15 cellular contexts compared by ENCODE assay signal in genomic region chr1:18943914-18944572, GRCh38. TPM values are rescaled to one million over a fixed set of nuclear protein-coding genes. Genes with fewer than 3 reads are reported as not detected.
DNase-seq lines count a peak whose midpoint lies in the region; ATAC-seq and TF ChIP-seq lines count a peak whose summit lies in the region.
"Had no signal": no experiment of that assay in that cellular context is flagged by ENCODE, and none has a peak within 500 bp of the region (broad histone marks: within the 10 kb centered on the region; RNA-seq: fewer than 3 reads in every experiment).

No MANE protein-coding gene starts in this region.

- TF ChIP-seq CTCF in left ventricle myocardium inferior (IDR thresholded peaks at IDR 0.05; ENCODE audit: borderline replicate concordance) (no peak), natural killer cell (IDR thresholded peaks at IDR 0.05) (no peak), uterus (IDR thresholded peaks at IDR 0.05) (no peak)

- H3K36me3 ChIP-seq in left ventricle myocardium inferior = no peaks in the 10 kb centered on the region
- H3K36me3 ChIP-seq in uterus = no peaks in the 10 kb centered on the region
- H3K36me3 ChIP-seq: SJSA1 had no signal

- H3K4me3 ChIP-seq in left ventricle myocardium inferior (no peak overlapping the region), uterus (no peak overlapping the region)
- H3K4me3 ChIP-seq: SJSA1 had no signal

- H3K36me3 Mint-ChIP-seq in natural killer cell = no peaks in the 10 kb centered on the region
- H3K36me3 Mint-ChIP-seq: naive B cell, type B pancreatic cell had no signal

- TF ChIP-seq POLR2A in uterus (IDR thresholded peaks at IDR 0.05) = no peak

- ATAC-seq in Right ventricle myocardium inferior (no peak), natural killer cell (no peak), HG03439 (IDR thresholded peaks at IDR 0.05; ENCODE audit: unreplicated experiment) (no peak)
- ATAC-seq: HCT116 had no signal

- H3K4me1 ChIP-seq in left ventricle myocardium inferior (peaks cover 85% of the 10 kb centered on the region), uterus (peaks cover 7 to 46% of the 10 kb centered on the region in 2 donors)

- intact Hi-C loops in left ventricle myocardium inferior (cut with micrococcal nuclease) (no loop called here), Right ventricle myocardium inferior (cut with DNase I) (loop anchor here (2.0 kb wide), 1 partner anchor 17 kb away; no protein-coding TSS in a partner anchor), natural killer cell (cut with micrococcal nuclease) (no loop called here), uterus (cut with DNase I; ENCODE audit: low total_unique reads) (loop anchor here (2.0 kb wide), 1 partner anchor 55 kb away; no protein-coding TSS in a partner anchor)

- H3K9me3 ChIP-seq in left ventricle myocardium inferior (replicated peaks) (no peaks in the 10 kb centered on the region), uterus (no peaks in the 10 kb centered on the region)
- H3K9me3 ChIP-seq: SJSA1 had no signal

- H3K27me3 ChIP-seq in left ventricle myocardium inferior (ENCODE audit: low read depth) (no peaks in the 10 kb centered on the region), uterus (no peaks in the 10 kb centered on the region)
- H3K27me3 ChIP-seq: SJSA1 had no signal

- H3K4me1 Mint-ChIP-seq in natural killer cell = peaks cover 75 to 77% of the 10 kb centered on the region in 2 donors

- H3K27ac ChIP-seq in left ventricle myocardium inferior (replicated peaks) (peak overlapping the region; percentile 50), caudate nucleus (ENCODE audit: low read depth, low read length) (peak overlapping the region; percentile 84), uterus (no peak overlapping the region)
- H3K27ac ChIP-seq: SJSA1 had no signal

- peak overlapping the region; percentile 79 to 100 for H3K27ac Mint-ChIP-seq in natural killer cell

- no peaks in the 10 kb centered on the region for H3K9me3 Mint-ChIP-seq in natural killer cell
- H3K9me3 Mint-ChIP-seq: naive B cell, type B pancreatic cell had no signal

- no peak for DNase-seq in left ventricle myocardium inferior
- DNase-seq in Right ventricle myocardium inferior (ENCODE audit: missing footprints) = no peak
- no peak for DNase-seq in caudate nucleus (lab: John Stamatoyannopoulos, UW)
- no peak for DNase-seq in natural killer cell
- no peak for DNase-seq in NCI-H2029 treated with DMSO at 0.1 percent for 48 hours (lab: John Stamatoyannopoulos, UW)
- no peak for DNase-seq in uterus
- no peak for DNase-seq in GM19240 (ENCODE audit: insufficient read length, low spot score)
- DNase-seq: DMS79, naive B cell, NCI-H2029, NCI-H774 had no signal

- H3K27me3 Mint-ChIP-seq in natural killer cell (ENCODE audit: low read depth in 2 of 2) = no peaks in the 10 kb centered on the region
- H3K27me3 Mint-ChIP-seq: naive B cell, type B pancreatic cell had no signal

- peak overlapping the region; percentile 22 for H3K4me3 Mint-ChIP-seq in natural killer cell

RNA-seq across cellular contexts. Expression of gene IFFO2, which starts 12.4 kb away (rescaled TPM):
- total RNA-seq in left ventricle myocardium inferior (3.3 TPM), Right ventricle myocardium inferior (5.2 TPM), natural killer cell (100 to 1,000 TPM in 1 of 3 donors, 10 to 100 TPM in 2; 52.4 to 105 (median 66.5) TPM), uterus (10 to 100 TPM in 1 of 4 donors, 1 to 10 TPM in 3; 4.1 to 19.4 (median 7.3) TPM)

RNA-seq across cellular contexts. Expression of gene ALDH4A1, which starts 41.7 kb away (rescaled TPM):
- total RNA-seq in left ventricle myocardium inferior (35.9 TPM), Right ventricle myocardium inferior (31.2 TPM), natural killer cell (1 to 10 TPM; 3.4 to 4.1 (median 3.7) TPM), uterus (10 to 100 TPM in 2 of 4 donors, 1 to 10 TPM in 2; 2.6 to 18.5 (median 10.3) TPM)

Comparison
In these comparisons a context has a peak if more than half of its experiments do, and no peak if none do; other contexts are left out.
1. intact Hi-C loops: an anchor here in Right ventricle myocardium inferior (2.0 kb wide) and uterus (2.0 kb wide); none called in left ventricle myocardium inferior and natural killer cell.
2. H3K27ac ChIP-seq: peak in left ventricle myocardium inferior (single experiment) and caudate nucleus (single experiment); none in uterus (0 of 2).